ENCODE assay signal across 19 cellular contexts in genomic region chr20:37828584-37829527, GRCh38.
DNase-seq lines count a peak whose midpoint lies in the region; ATAC-seq, FAIRE-seq and TF ChIP-seq lines count a peak whose summit lies in the region.
"Had no signal": no experiment of that assay in that cellular context is flagged by ENCODE, and none has a peak within 500 bp of the region (broad histone marks: within the 10 kb centered on the region; RNA-seq: fewer than 3 reads in every experiment).

No MANE protein-coding gene starts in this region.

- no peaks in the 10 kb centered on the region for H3K27me3 Mint-ChIP-seq in memory B cell
- H3K27me3 Mint-ChIP-seq: B cell; CD4-positive, CD25-positive, alpha-beta regulatory T cell had no signal

- peaks cover 0 to 43% (median 4%) of the 10 kb centered on the region in 11 experiments; a peak in 10 of 22 replicates for H4K20me1 ChIP-seq in BLaER1 treated with 17β-estradiol and CSF1 and Interleukin-3, amounts not matched to agents 10 nM and 100 nM

- no peaks in the 10 kb centered on the region for H3K27me3 ChIP-seq in BLaER1 treated with 17β-estradiol and CSF1 and Interleukin-3, amounts not matched to agents 10 nM and 100 nM

- no peak overlapping the region for H3K4me3 Mint-ChIP-seq in memory B cell
- no peak overlapping the region for H3K4me3 Mint-ChIP-seq in stimulated activated effector memory CD8-positive, alpha-beta T cell treated with anti-CD3 and anti-CD28 coated beads, Interleukin-12 subunit alpha, Interleukin-12 subunit beta, amount 100 ng/mL, for 72 hours
- H3K4me3 Mint-ChIP-seq: B cell; CD4-positive, CD25-positive, alpha-beta regulatory T cell had no signal

- H3K36me3 ChIP-seq in BLaER1 treated with 17β-estradiol and CSF1 and Interleukin-3, amounts not matched to agents 10 nM and 100 nM: peaks cover 19 to 82% (median 30%) of the 10 kb centered on the region in 11 experiments

- peak overlapping the region; percentile 33 for H3K27ac Mint-ChIP-seq in memory B cell
- H3K27ac Mint-ChIP-seq in stimulated activated effector memory CD8-positive, alpha-beta T cell treated with anti-CD3 and anti-CD28 coated beads, Interleukin-12 subunit alpha, Interleukin-12 subunit beta, amount 100 ng/mL, for 72 hours: peak overlapping the region; percentile 46
- H3K27ac Mint-ChIP-seq: B cell; CD4-positive, CD25-positive, alpha-beta regulatory T cell had no signal

- peak overlapping the region in 3 of 11 experiments; percentile 27 to 49 (median 41); a peak in 3 of 22 replicates for H3K27ac ChIP-seq in BLaER1 treated with 17β-estradiol and CSF1 and Interleukin-3, amounts not matched to agents 10 nM and 100 nM
- H3K27ac ChIP-seq: A549, HL-60 had no signal

- H3K4me2 ChIP-seq in BLaER1 treated with 17β-estradiol and CSF1 and Interleukin-3, amounts not matched to agents 10 nM and 100 nM: peak overlapping the region in 8 of 11 experiments; percentile 6 to 55 (median 48); a peak in 16 of 22 replicates
- H3K4me2 ChIP-seq: A549 had no signal

- ATAC-seq in memory B cell (ENCODE audit: low read depth): no peak
- no peak for ATAC-seq in stimulated activated effector memory CD8-positive, alpha-beta T cell treated with anti-CD3 and anti-CD28 coated beads, Interleukin-12 subunit alpha, Interleukin-12 subunit beta, amount 100 ng/mL, for 72 hours
- no peak for ATAC-seq in HG03432 (IDR thresholded peaks at IDR 0.05; ENCODE audit: unreplicated experiment)
- ATAC-seq: A549 had no signal

- DNase-seq in NCI-H2171 treated with DMSO at 0.1 percent for 48 hours (lab: John Stamatoyannopoulos, UW) (peak; percentile 95), memory B cell (ENCODE audit: low spot score in 2 of 2) (no peak), NCI-H510A (lab: John Stamatoyannopoulos, UW) (no peak), GM12892 (ENCODE audit: insufficient read length) (no peak), GM19239 (ENCODE audit: insufficient read length, low spot score) (no peak)
- no peak for DNase-seq in stimulated activated effector memory CD8-positive, alpha-beta T cell treated with anti-CD3 and anti-CD28 coated beads, Interleukin-12 subunit alpha, Interleukin-12 subunit beta, amount 100 ng/mL, for 72 hours (ENCODE audit: low spot score in 2 of 2)
- DNase-seq: CD4-positive, CD25-positive, alpha-beta regulatory T cell; DMS79 treated with DMSO at 0.1 percent for 48 hours; H7; NCI-H1417 treated with DMSO at 0.1 percent for 48 hours; NCI-H187; NCI-H526; Right ventricle myocardium superior; SW 1271 had no signal

- no peaks in the 10 kb centered on the region for H3K9me3 ChIP-seq in BLaER1 treated with 17β-estradiol and CSF1 and Interleukin-3, amounts not matched to agents 10 nM and 100 nM (replicated peaks in 1 of 11)
- H3K9me3 ChIP-seq: A549 had no signal

- H3K4me1 ChIP-seq in BLaER1 treated with 17β-estradiol and CSF1 and Interleukin-3, amounts not matched to agents 10 nM and 100 nM: peaks cover 3 to 22% (median 18%) of the 10 kb centered on the region in 10 experiments
- H3K4me1 ChIP-seq: A549 had no signal

- peak overlapping the region in 1 of 11 experiments; percentile 35; a peak in 2 of 22 replicates for H3K9ac ChIP-seq in BLaER1 treated with 17β-estradiol and CSF1 and Interleukin-3, amounts not matched to agents 10 nM and 100 nM

- TF ChIP-seq POLR2A in GM12892 (IDR thresholded peaks at IDR 0.05; ENCODE audit: low read depth, low read length): no peak

- no peak overlapping the region for H3K4me3 ChIP-seq in BLaER1 treated with 17β-estradiol and CSF1 and Interleukin-3, amounts not matched to agents 10 nM and 100 nM
- H3K4me3 ChIP-seq: A549 had no signal

- FAIRE-seq in GM12892 (lab: Jason Lieb, UNC) (no peak), GM19239 (lab: Jason Lieb, UNC) (no peak)
- FAIRE-seq: A549 had no signal

- H3K36me3 Mint-ChIP-seq in memory B cell: peaks cover 16% of the 10 kb centered on the region
- no peaks in the 10 kb centered on the region for H3K36me3 Mint-ChIP-seq in stimulated activated effector memory CD8-positive, alpha-beta T cell treated with anti-CD3 and anti-CD28 coated beads, Interleukin-12 subunit alpha, Interleukin-12 subunit beta, amount 100 ng/mL, for 72 hours

- peaks cover 22% of the 10 kb centered on the region for H3K4me1 Mint-ChIP-seq in memory B cell
- H3K4me1 Mint-ChIP-seq in stimulated activated effector memory CD8-positive, alpha-beta T cell treated with anti-CD3 and anti-CD28 coated beads, Interleukin-12 subunit alpha, Interleukin-12 subunit beta, amount 100 ng/mL, for 72 hours: no peaks in the 10 kb centered on the region

- no peaks in the 10 kb centered on the region for H3K9me3 Mint-ChIP-seq in memory B cell
- H3K9me3 Mint-ChIP-seq in stimulated activated effector memory CD8-positive, alpha-beta T cell treated with anti-CD3 and anti-CD28 coated beads, Interleukin-12 subunit alpha, Interleukin-12 subunit beta, amount 100 ng/mL, for 72 hours: no peaks in the 10 kb centered on the region
- H3K9me3 Mint-ChIP-seq: CD4-positive, CD25-positive, alpha-beta regulatory T cell had no signal
